1 cellular context compared by ENCODE assay signal in the genomic region with DNA sequence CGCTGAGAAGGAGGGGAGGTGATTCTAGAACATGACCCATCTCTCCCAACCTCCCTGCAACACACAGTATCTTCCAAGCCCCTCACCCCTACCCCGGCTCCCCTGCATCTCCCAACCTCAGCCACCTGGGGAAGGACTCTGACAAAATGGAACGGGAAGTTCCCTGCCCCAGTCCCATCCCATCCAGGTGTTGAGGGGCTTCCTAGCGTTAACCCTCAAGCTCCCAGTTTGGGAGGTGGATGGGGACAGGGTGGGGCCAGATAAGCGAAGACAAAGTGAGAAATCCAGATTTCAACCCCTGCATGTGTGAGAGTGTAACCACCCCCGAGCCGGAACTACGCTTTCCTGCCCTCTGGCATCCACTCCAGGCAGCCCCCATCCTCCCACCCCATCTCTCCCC.
TF ChIP-seq lines count a peak whose summit lies in the region.

No MANE protein-coding gene starts in this region.

TF ChIP-seq in IMR-90, 13 proteins besides CTCF, POLR2A, EP300 and RAD21:
- TF ChIP-seq RCOR1 (IDR thresholded peaks at IDR 0.05; ENCODE audit: insufficient replicate concordance, low read length) = no peak
- TF ChIP-seq RFX5 (IDR thresholded peaks at IDR 0.05; ENCODE audit: low read depth, low read length) = no peak
- no peak for TF ChIP-seq MAFK (IDR thresholded peaks at IDR 0.05; ENCODE audit: low read depth, low read length)
- no peak for TF ChIP-seq USF2 (IDR thresholded peaks at IDR 0.05; ENCODE audit: low read depth, low read length)
- no peak for TF ChIP-seq CEBPB (IDR thresholded peaks at IDR 0.05; ENCODE audit: low read depth, low read length)
- TF ChIP-seq SMC3 (IDR thresholded peaks at IDR 0.05; ENCODE audit: low read depth, low read length) = no peak
- TF ChIP-seq MAZ (IDR thresholded peaks at IDR 0.05; ENCODE audit: borderline replicate concordance, low read depth, low read length) = no peak
- no peak for TF ChIP-seq CHD1 (IDR thresholded peaks at IDR 0.05; ENCODE audit: low read depth, low read length)
- TF ChIP-seq MXI1 (IDR thresholded peaks at IDR 0.05; ENCODE audit: borderline replicate concordance, low read depth, low read length) = no peak
- no peak for TF ChIP-seq NFE2L2 (IDR thresholded peaks at IDR 0.05; ENCODE audit: low read depth, low read length)
- TF ChIP-seq FOS (IDR thresholded peaks at IDR 0.05; ENCODE audit: low read depth, low read length) = no peak
- TF ChIP-seq BHLHE40 (IDR thresholded peaks at IDR 0.05; ENCODE audit: low read depth, low read length) = no peak
- no peak for TF ChIP-seq ELK1 (IDR thresholded peaks at IDR 0.05; ENCODE audit: borderline replicate concordance, low read depth, low read length)
